ENCODE assay signal across 1 cellular context in genomic region chr3:176920806-176921205, GRCh38.
TF ChIP-seq lines count a peak whose summit lies in the region.

No MANE protein-coding gene starts in this region.

TF ChIP-seq in HepG2, 621 proteins besides CTCF, POLR2A, EP300 and RAD21 (continued from another document):
- TF ChIP-seq ZHX2 (IDR thresholded peaks at IDR 0.05; ENCODE audit: low read depth) (no peak), ZHX2 (CRISPR knock-in tag; IDR thresholded peaks at IDR 0.05; ENCODE audit: borderline replicate concordance) (no peak), TGIF2 (CRISPR knock-in tag; IDR thresholded peaks at IDR 0.05) (no peak), GFI1 (CRISPR knock-in tag; IDR thresholded peaks at IDR 0.05; ENCODE audit: borderline replicate concordance) (0 out of 2 replicates have a peak, but pooled peaks have one; percentile 16), DMAP1 (CRISPR knock-in tag; IDR thresholded peaks at IDR 0.05) (no peak), ZBTB14 (CRISPR knock-in tag; IDR thresholded peaks at IDR 0.05) (no peak), AKNA (CRISPR knock-in tag; IDR thresholded peaks at IDR 0.05; ENCODE audit: borderline replicate concordance) (no peak), POGK (CRISPR knock-in tag; conservative IDR thresholded peaks at IDR 0.05) (no peak), HHEX (CRISPR knock-in tag; IDR thresholded peaks at IDR 0.05) (no peak), CHD2 (IDR thresholded peaks at IDR 0.05; ENCODE audit: low read depth, low read length) (no peak), RFX3 (CRISPR knock-in tag; IDR thresholded peaks at IDR 0.05) (no peak), ZNF337 (CRISPR knock-in tag; IDR thresholded peaks at IDR 0.05; ENCODE audit: borderline replicate concordance, low read depth) (no peak), ZNF451 (CRISPR knock-in tag; IDR thresholded peaks at IDR 0.05) (no peak), MXD1 (CRISPR knock-in tag; IDR thresholded peaks at IDR 0.05) (no peak), TEAD3 (CRISPR knock-in tag; optimal IDR thresholded peaks at IDR 0.05; ENCODE audit: borderline replicate concordance) (no peak), PAX8 (CRISPR knock-in tag; IDR thresholded peaks at IDR 0.05; ENCODE audit: borderline replicate concordance) (no peak), NFYC (CRISPR knock-in tag; IDR thresholded peaks at IDR 0.05) (no peak), ZSCAN25 (CRISPR knock-in tag; IDR thresholded peaks at IDR 0.05) (no peak), ZKSCAN8 (CRISPR knock-in tag; IDR thresholded peaks at IDR 0.05; ENCODE audit: borderline replicate concordance) (no peak), ZNF501 (CRISPR knock-in tag; IDR thresholded peaks at IDR 0.05) (no peak), ZUFSP (CRISPR knock-in tag; IDR thresholded peaks at IDR 0.05; ENCODE audit: borderline replicate concordance) (no peak), ZNF550 (CRISPR knock-in tag; IDR thresholded peaks at IDR 0.05; ENCODE audit: borderline replicate concordance) (no peak), ZNF777 (CRISPR knock-in tag; IDR thresholded peaks at IDR 0.05) (no peak), ZNF292 (CRISPR knock-in tag; IDR thresholded peaks at IDR 0.05; ENCODE audit: borderline replicate concordance, low read depth) (peak; percentile 76; the same call in 1 of the 2 replicates), ZBTB38 (CRISPR knock-in tag; IDR thresholded peaks at IDR 0.05) (no peak), MXD3 (CRISPR knock-in tag; IDR thresholded peaks at IDR 0.05) (no peak), ZFP1 (CRISPR knock-in tag; IDR thresholded peaks at IDR 0.05) (no peak), FLYWCH1 (CRISPR knock-in tag; IDR thresholded peaks at IDR 0.05) (no peak), ZNF34 (CRISPR knock-in tag; IDR thresholded peaks at IDR 0.05; ENCODE audit: borderline replicate concordance) (no peak), ELF1 (CRISPR knock-in tag; IDR thresholded peaks at IDR 0.05) (peak; percentile 61), ZNF33A (CRISPR knock-in tag; IDR thresholded peaks at IDR 0.05; ENCODE audit: borderline replicate concordance) (no peak), ATF5 (CRISPR knock-in tag; IDR thresholded peaks at IDR 0.05; ENCODE audit: low read depth) (no peak)
- TF ChIP-seq, protein P1, sequence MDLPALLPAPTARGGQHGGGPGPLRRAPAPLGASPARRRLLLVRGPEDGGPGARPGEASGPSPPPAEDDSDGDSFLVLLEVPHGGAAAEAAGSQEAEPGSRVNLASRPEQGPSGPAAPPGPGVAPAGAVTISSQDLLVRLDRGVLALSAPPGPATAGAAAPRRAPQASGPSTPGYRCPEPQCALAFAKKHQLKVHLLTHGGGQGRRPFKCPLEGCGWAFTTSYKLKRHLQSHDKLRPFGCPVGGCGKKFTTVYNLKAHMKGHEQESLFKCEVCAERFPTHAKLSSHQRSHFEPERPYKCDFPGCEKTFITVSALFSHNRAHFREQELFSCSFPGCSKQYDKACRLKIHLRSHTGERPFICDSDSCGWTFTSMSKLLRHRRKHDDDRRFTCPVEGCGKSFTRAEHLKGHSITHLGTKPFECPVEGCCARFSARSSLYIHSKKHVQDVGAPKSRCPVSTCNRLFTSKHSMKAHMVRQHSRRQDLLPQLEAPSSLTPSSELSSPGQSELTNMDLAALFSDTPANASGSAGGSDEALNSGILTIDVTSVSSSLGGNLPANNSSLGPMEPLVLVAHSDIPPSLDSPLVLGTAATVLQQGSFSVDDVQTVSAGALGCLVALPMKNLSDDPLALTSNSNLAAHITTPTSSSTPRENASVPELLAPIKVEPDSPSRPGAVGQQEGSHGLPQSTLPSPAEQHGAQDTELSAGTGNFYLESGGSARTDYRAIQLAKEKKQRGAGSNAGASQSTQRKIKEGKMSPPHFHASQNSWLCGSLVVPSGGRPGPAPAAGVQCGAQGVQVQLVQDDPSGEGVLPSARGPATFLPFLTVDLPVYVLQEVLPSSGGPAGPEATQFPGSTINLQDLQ (CRISPR knock-in tag; IDR thresholded peaks at IDR 0.05), result no peak
- TF ChIP-seq, protein P2, sequence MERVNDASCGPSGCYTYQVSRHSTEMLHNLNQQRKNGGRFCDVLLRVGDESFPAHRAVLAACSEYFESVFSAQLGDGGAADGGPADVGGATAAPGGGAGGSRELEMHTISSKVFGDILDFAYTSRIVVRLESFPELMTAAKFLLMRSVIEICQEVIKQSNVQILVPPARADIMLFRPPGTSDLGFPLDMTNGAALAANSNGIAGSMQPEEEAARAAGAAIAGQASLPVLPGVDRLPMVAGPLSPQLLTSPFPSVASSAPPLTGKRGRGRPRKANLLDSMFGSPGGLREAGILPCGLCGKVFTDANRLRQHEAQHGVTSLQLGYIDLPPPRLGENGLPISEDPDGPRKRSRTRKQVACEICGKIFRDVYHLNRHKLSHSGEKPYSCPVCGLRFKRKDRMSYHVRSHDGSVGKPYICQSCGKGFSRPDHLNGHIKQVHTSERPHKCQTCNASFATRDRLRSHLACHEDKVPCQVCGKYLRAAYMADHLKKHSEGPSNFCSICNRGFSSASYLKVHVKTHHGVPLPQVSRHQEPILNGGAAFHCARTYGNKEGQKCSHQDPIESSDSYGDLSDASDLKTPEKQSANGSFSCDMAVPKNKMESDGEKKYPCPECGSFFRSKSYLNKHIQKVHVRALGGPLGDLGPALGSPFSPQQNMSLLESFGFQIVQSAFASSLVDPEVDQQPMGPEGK (CRISPR knock-in tag; IDR thresholded peaks at IDR 0.05), result no peak
- TF ChIP-seq, protein P3, sequence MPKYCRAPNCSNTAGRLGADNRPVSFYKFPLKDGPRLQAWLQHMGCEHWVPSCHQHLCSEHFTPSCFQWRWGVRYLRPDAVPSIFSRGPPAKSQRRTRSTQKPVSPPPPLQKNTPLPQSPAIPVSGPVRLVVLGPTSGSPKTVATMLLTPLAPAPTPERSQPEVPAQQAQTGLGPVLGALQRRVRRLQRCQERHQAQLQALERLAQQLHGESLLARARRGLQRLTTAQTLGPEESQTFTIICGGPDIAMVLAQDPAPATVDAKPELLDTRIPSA (CRISPR knock-in tag; IDR thresholded peaks at IDR 0.05; ENCODE audit: borderline replicate concordance), result no peak
